ENCODE assay signal across 1 cellular context in the genomic region with DNA sequence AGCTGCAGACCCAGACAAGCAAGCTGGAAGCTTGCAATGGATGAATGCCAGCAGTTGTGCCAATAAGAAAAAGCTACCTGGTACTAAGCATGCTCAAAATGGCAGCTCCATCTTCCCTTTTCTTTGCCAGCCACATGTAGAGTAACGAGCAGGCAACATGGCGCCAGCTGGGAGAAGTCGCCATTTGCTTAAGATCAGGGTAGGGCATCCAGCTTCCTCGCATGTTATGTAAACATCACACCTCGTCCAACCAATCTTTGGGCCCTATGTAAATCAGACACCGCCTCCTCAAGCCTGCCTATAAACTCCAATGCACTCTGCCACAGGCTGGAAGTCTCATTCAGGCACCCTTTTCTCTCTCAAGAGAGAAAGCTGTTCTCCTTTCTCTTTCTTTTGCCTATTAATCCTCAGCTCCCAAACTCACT.
TF ChIP-seq lines count a peak whose summit lies in the region.

No MANE protein-coding gene starts in this region.

TF ChIP-seq in K562, 482 proteins besides CTCF, POLR2A, EP300 and RAD21 (continued from another document and continues in another):
- TF ChIP-seq, protein P1, sequence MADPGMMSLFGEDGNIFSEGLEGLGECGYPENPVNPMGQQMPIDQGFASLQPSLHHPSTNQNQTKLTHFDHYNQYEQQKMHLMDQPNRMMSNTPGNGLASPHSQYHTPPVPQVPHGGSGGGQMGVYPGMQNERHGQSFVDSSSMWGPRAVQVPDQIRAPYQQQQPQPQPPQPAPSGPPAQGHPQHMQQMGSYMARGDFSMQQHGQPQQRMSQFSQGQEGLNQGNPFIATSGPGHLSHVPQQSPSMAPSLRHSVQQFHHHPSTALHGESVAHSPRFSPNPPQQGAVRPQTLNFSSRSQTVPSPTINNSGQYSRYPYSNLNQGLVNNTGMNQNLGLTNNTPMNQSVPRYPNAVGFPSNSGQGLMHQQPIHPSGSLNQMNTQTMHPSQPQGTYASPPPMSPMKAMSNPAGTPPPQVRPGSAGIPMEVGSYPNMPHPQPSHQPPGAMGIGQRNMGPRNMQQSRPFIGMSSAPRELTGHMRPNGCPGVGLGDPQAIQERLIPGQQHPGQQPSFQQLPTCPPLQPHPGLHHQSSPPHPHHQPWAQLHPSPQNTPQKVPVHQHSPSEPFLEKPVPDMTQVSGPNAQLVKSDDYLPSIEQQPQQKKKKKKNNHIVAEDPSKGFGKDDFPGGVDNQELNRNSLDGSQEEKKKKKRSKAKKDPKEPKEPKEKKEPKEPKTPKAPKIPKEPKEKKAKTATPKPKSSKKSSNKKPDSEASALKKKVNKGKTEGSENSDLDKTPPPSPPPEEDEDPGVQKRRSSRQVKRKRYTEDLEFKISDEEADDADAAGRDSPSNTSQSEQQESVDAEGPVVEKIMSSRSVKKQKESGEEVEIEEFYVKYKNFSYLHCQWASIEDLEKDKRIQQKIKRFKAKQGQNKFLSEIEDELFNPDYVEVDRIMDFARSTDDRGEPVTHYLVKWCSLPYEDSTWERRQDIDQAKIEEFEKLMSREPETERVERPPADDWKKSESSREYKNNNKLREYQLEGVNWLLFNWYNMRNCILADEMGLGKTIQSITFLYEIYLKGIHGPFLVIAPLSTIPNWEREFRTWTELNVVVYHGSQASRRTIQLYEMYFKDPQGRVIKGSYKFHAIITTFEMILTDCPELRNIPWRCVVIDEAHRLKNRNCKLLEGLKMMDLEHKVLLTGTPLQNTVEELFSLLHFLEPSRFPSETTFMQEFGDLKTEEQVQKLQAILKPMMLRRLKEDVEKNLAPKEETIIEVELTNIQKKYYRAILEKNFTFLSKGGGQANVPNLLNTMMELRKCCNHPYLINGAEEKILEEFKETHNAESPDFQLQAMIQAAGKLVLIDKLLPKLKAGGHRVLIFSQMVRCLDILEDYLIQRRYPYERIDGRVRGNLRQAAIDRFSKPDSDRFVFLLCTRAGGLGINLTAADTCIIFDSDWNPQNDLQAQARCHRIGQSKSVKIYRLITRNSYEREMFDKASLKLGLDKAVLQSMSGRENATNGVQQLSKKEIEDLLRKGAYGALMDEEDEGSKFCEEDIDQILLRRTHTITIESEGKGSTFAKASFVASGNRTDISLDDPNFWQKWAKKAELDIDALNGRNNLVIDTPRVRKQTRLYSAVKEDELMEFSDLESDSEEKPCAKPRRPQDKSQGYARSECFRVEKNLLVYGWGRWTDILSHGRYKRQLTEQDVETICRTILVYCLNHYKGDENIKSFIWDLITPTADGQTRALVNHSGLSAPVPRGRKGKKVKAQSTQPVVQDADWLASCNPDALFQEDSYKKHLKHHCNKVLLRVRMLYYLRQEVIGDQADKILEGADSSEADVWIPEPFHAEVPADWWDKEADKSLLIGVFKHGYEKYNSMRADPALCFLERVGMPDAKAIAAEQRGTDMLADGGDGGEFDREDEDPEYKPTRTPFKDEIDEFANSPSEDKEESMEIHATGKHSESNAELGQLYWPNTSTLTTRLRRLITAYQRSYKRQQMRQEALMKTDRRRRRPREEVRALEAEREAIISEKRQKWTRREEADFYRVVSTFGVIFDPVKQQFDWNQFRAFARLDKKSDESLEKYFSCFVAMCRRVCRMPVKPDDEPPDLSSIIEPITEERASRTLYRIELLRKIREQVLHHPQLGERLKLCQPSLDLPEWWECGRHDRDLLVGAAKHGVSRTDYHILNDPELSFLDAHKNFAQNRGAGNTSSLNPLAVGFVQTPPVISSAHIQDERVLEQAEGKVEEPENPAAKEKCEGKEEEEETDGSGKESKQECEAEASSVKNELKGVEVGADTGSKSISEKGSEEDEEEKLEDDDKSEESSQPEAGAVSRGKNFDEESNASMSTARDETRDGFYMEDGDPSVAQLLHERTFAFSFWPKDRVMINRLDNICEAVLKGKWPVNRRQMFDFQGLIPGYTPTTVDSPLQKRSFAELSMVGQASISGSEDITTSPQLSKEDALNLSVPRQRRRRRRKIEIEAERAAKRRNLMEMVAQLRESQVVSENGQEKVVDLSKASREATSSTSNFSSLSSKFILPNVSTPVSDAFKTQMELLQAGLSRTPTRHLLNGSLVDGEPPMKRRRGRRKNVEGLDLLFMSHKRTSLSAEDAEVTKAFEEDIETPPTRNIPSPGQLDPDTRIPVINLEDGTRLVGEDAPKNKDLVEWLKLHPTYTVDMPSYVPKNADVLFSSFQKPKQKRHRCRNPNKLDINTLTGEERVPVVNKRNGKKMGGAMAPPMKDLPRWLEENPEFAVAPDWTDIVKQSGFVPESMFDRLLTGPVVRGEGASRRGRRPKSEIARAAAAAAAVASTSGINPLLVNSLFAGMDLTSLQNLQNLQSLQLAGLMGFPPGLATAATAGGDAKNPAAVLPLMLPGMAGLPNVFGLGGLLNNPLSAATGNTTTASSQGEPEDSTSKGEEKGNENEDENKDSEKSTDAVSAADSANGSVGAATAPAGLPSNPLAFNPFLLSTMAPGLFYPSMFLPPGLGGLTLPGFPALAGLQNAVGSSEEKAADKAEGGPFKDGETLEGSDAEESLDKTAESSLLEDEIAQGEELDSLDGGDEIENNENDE (IDR thresholded peaks at IDR 0.05; ENCODE audit: low read depth, low read length): no peak
- no peak for TF ChIP-seq RCOR1 (IDR thresholded peaks at IDR 0.05; ENCODE audit: borderline replicate concordance in 1 of 2, low read depth in 2 of 2, low read length in 2 of 2)
- TF ChIP-seq, protein P2, sequence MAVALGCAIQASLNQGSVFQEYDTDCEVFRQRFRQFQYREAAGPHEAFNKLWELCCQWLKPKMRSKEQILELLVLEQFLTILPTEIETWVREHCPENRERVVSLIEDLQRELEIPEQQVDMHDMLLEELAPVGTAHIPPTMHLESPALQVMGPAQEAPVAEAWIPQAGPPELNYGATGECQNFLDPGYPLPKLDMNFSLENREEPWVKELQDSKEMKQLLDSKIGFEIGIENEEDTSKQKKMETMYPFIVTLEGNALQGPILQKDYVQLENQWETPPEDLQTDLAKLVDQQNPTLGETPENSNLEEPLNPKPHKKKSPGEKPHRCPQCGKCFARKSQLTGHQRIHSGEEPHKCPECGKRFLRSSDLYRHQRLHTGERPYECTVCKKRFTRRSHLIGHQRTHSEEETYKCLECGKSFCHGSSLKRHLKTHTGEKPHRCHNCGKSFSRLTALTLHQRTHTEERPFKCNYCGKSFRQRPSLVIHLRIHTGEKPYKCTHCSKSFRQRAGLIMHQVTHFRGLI (CRISPR knock-in tag; IDR thresholded peaks at IDR 0.05): peak; percentile 25; the same call in 1 of the 2 replicates
- TF ChIP-seq, protein P3, sequence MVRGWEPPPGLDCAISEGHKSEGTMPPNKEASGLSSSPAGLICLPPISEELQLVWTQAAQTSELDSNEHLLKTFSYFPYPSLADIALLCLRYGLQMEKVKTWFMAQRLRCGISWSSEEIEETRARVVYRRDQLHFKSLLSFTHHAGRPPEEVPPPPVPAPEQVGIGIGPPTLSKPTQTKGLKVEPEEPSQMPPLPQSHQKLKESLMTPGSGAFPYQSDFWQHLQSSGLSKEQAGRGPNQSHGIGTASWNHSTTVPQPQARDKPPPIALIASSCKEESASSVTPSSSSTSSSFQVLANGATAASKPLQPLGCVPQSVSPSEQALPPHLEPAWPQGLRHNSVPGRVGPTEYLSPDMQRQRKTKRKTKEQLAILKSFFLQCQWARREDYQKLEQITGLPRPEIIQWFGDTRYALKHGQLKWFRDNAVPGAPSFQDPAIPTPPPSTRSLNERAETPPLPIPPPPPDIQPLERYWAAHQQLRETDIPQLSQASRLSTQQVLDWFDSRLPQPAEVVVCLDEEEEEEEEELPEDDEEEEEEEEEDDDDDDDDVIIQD (CRISPR knock-in tag; IDR thresholded peaks at IDR 0.05): no peak
- TF ChIP-seq PCBP2 (IDR thresholded peaks at IDR 0.05; ENCODE audit: low read depth, low read length, poor library complexity, severe bottlenecking): no peak
- TF ChIP-seq, protein P4, sequence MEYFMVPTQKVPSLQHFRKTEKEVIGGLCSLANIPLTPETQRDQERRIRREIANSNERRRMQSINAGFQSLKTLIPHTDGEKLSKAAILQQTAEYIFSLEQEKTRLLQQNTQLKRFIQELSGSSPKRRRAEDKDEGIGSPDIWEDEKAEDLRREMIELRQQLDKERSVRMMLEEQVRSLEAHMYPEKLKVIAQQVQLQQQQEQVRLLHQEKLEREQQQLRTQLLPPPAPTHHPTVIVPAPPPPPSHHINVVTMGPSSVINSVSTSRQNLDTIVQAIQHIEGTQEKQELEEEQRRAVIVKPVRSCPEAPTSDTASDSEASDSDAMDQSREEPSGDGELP (CRISPR knock-in tag; IDR thresholded peaks at IDR 0.05; ENCODE audit: borderline replicate concordance): peak; percentile 85
- TF ChIP-seq, protein P5, sequence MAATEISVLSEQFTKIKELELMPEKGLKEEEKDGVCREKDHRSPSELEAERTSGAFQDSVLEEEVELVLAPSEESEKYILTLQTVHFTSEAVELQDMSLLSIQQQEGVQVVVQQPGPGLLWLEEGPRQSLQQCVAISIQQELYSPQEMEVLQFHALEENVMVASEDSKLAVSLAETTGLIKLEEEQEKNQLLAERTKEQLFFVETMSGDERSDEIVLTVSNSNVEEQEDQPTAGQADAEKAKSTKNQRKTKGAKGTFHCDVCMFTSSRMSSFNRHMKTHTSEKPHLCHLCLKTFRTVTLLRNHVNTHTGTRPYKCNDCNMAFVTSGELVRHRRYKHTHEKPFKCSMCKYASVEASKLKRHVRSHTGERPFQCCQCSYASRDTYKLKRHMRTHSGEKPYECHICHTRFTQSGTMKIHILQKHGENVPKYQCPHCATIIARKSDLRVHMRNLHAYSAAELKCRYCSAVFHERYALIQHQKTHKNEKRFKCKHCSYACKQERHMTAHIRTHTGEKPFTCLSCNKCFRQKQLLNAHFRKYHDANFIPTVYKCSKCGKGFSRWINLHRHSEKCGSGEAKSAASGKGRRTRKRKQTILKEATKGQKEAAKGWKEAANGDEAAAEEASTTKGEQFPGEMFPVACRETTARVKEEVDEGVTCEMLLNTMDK (IDR thresholded peaks at IDR 0.05; ENCODE audit: borderline replicate concordance, insufficient read depth, low read depth, low read length, poor library complexity, severe bottlenecking): no peak
- TF ChIP-seq KDM1A (IDR thresholded peaks at IDR 0.05): no peak
- TF ChIP-seq, protein P6, sequence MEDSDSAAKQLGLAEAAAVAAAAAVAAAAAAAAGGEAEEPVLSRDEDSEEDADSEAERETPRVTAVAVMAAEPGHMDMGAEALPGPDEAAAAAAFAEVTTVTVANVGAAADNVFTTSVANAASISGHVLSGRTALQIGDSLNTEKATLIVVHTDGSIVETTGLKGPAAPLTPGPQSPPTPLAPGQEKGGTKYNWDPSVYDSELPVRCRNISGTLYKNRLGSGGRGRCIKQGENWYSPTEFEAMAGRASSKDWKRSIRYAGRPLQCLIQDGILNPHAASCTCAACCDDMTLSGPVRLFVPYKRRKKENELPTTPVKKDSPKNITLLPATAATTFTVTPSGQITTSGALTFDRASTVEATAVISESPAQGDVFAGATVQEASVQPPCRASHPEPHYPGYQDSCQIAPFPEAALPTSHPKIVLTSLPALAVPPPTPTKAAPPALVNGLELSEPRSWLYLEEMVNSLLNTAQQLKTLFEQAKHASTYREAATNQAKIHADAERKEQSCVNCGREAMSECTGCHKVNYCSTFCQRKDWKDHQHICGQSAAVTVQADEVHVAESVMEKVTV (CRISPR knock-in tag; IDR thresholded peaks at IDR 0.05): no peak
- TF ChIP-seq BDP1 (IDR thresholded peaks at IDR 0.05; ENCODE audit: insufficient read depth, insufficient read length): no peak
- TF ChIP-seq, protein P7, sequence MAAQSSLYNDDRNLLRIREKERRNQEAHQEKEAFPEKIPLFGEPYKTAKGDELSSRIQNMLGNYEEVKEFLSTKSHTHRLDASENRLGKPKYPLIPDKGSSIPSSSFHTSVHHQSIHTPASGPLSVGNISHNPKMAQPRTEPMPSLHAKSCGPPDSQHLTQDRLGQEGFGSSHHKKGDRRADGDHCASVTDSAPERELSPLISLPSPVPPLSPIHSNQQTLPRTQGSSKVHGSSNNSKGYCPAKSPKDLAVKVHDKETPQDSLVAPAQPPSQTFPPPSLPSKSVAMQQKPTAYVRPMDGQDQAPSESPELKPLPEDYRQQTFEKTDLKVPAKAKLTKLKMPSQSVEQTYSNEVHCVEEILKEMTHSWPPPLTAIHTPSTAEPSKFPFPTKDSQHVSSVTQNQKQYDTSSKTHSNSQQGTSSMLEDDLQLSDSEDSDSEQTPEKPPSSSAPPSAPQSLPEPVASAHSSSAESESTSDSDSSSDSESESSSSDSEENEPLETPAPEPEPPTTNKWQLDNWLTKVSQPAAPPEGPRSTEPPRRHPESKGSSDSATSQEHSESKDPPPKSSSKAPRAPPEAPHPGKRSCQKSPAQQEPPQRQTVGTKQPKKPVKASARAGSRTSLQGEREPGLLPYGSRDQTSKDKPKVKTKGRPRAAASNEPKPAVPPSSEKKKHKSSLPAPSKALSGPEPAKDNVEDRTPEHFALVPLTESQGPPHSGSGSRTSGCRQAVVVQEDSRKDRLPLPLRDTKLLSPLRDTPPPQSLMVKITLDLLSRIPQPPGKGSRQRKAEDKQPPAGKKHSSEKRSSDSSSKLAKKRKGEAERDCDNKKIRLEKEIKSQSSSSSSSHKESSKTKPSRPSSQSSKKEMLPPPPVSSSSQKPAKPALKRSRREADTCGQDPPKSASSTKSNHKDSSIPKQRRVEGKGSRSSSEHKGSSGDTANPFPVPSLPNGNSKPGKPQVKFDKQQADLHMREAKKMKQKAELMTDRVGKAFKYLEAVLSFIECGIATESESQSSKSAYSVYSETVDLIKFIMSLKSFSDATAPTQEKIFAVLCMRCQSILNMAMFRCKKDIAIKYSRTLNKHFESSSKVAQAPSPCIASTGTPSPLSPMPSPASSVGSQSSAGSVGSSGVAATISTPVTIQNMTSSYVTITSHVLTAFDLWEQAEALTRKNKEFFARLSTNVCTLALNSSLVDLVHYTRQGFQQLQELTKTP (IDR thresholded peaks at IDR 0.05; ENCODE audit: low read depth in 1 of 2, partially characterized antibody in 2 of 2): peak in 1 of 2 experiments; percentile 29
- no peak for TF ChIP-seq SMARCC2 (IDR thresholded peaks at IDR 0.05; ENCODE audit: low read depth)
- no peak for TF ChIP-seq ZNF764 (CRISPR knock-in tag; IDR thresholded peaks at IDR 0.05; ENCODE audit: low read depth)
- TF ChIP-seq ZSCAN32 (CRISPR knock-in tag; IDR thresholded peaks at IDR 0.05): no peak
- no peak for TF ChIP-seq ZNF384 (IDR thresholded peaks at IDR 0.05; ENCODE audit: low read depth, low read length)
- TF ChIP-seq MAFG (tag; conservative IDR thresholded peaks at IDR 0.05): no peak
- TF ChIP-seq, protein P8, sequence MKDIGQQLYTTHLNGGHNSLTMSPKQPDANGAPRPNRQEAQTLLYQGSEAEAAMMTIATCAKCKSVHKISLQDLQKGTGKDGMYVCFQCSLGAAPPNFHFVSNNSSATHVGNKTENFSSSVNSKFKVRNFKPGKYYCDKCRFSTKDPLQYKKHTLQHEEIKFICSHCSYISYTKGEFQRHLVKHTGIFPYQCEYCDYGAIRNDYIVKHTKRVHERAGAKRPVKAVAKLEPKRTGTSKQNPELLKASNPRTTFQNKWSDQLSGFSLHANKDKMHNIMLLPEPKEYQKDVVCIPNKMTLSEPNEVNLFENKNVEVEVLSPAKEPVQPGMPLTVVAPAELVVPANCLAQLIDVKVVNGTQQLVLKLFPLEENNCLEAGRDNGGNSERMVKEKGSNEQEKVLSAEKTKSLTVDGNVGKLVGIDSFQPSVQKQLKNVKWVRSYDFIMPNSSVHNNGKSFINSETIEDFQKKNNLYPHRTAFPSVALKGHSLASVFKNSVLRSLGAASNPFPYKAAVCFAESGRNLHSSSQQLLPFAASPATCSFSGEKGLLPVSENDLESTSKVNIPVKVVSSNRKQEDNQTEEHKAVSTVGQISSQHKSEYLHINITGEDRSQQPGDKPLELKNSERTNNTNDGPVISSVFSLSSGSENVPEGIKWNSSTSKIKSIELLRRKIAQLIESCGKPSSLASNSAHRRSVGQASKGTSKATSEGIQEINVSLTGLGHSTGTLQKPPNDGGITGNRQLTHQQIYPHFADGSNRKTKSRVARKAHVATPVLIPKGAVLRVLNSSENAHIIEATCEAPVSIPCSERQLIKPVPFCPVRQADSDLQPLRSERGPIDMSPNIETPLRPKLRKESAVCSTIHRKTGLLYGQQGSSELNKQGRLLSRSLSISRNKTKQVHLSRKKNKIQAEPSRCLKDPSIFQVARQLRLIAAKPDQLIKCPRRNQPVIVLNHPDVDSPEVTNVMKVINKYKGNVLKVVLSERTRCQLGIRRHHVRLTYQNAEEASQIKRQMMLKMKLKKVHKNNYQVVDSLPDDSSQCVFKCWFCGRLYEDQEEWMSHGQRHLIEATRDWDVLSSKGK (CRISPR knock-in tag; IDR thresholded peaks at IDR 0.05): no peak
- TF ChIP-seq ZNF3 (CRISPR knock-in tag; IDR thresholded peaks at IDR 0.05): no peak
- TF ChIP-seq ZNF551 (CRISPR knock-in tag; IDR thresholded peaks at IDR 0.05): no peak
- TF ChIP-seq NR2F6 (CRISPR knock-in tag; IDR thresholded peaks at IDR 0.05): no peak
- no peak for TF ChIP-seq HMG20A (CRISPR knock-in tag; conservative IDR thresholded peaks at IDR 0.05)
